ENCODE assay signal across 1 cellular context in genomic region chr5:134394932-134395331, GRCh38.
TF ChIP-seq lines count a peak whose summit lies in the region.

No MANE protein-coding gene starts in this region.

TF ChIP-seq in HCT116, 20 proteins besides CTCF, POLR2A, EP300 and RAD21 (continued from another document):
- TF ChIP-seq REST (IDR thresholded peaks at IDR 0.05; ENCODE audit: low read depth) (no peak), ZFX (IDR thresholded peaks at IDR 0.05) (no peak), CBX3 (IDR thresholded peaks at IDR 0.05; ENCODE audit: low read depth) (no peak), SIN3A (IDR thresholded peaks at IDR 0.05; ENCODE audit: low read depth) (no peak), CEBPB (IDR thresholded peaks at IDR 0.05; ENCODE audit: low read depth) (no peak), ELF1 (IDR thresholded peaks at IDR 0.05; ENCODE audit: borderline replicate concordance, low read depth) (no peak), MAX (IDR thresholded peaks at IDR 0.05) (no peak), SRF (IDR thresholded peaks at IDR 0.05; ENCODE audit: low read depth) (no peak), EZH2phosphoT487 (IDR thresholded peaks at IDR 0.05; ENCODE audit: borderline replicate concordance) (no peak), YY1 (IDR thresholded peaks at IDR 0.05; ENCODE audit: extremely low read depth, insufficient replicate concordance, low read depth, low read length) (no peak), ZBTB33 (IDR thresholded peaks at IDR 0.05; ENCODE audit: extremely low read depth, insufficient replicate concordance, low read length) (no peak), TCF7L2 (IDR thresholded peaks at IDR 0.05; ENCODE audit: borderline replicate concordance, extremely low read depth, insufficient read depth, insufficient read length) (no peak), POLR2AphosphoS5 (IDR thresholded peaks at IDR 0.05; ENCODE audit: low read depth, low read length) (no peak)
